Comparison of ENCODE assay signal across 15 cellular contexts in the genomic region with DNA sequence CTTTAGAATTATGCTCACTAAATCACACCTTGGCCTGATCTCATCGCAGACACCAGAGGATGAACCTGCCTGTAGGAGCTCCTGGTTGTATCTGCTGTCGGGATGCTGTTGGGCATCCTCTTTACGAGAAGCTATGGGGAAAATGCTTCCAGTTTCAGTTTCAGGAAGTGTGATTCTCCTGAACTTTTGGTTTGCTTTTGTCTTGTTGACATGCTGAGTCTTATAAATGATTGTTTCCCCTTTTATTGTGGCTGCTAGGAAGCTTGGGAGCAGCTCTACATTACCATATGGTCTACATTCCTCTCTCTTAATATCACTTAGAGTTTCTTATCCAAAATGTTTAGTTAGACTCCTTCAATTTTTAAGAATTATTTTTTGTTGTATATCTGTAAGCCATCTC.
DNase-seq lines count a peak whose midpoint lies in the region; ATAC-seq and TF ChIP-seq lines count a peak whose summit lies in the region.
"Had no signal": no experiment of that assay in that cellular context is flagged by ENCODE, and none has a peak within 500 bp of the region (broad histone marks: within the 10 kb centered on the region; RNA-seq: fewer than 3 reads in every experiment).

No MANE protein-coding gene starts in this region.

- H3K9me3 ChIP-seq in suprapubic skin (no peaks in the 10 kb centered on the region), trophoblast cell (ENCODE audit: insufficient read depth, low read depth, low read length) (no peaks in the 10 kb centered on the region)
- H3K9me3 ChIP-seq: Caco-2 had no signal

- TF ChIP-seq CTCF in suprapubic skin (IDR thresholded peaks at IDR 0.05): no peak

- no peak overlapping the region for H3K18ac ChIP-seq in trophoblast cell (ENCODE audit: low read length)

- H3K4ac ChIP-seq in trophoblast cell (ENCODE audit: low read depth, low read length): no peak overlapping the region

- TF ChIP-seq EP300 in suprapubic skin (IDR thresholded peaks at IDR 0.05): no peak

- H4K91ac ChIP-seq in trophoblast cell (ENCODE audit: low read depth, low read length): no peak overlapping the region

- H2AK5ac ChIP-seq in trophoblast cell (ENCODE audit: low read length): no peak overlapping the region

- ATAC-seq in left colon: peak; percentile 33
- ATAC-seq in HG03442 (IDR thresholded peaks at IDR 0.05; ENCODE audit: unreplicated experiment): no peak

- H3K27ac ChIP-seq in suprapubic skin (peak overlapping the region; percentile 21), trophoblast cell (ENCODE audit: low read depth, low read length) (no peak overlapping the region)

- H3K79me2 ChIP-seq in trophoblast cell (ENCODE audit: control insufficient read depth, insufficient read depth, low read length, poor library complexity): no peaks in the 10 kb centered on the region

- TF ChIP-seq POLR2A in suprapubic skin (IDR thresholded peaks at IDR 0.05): no peak

- no peak overlapping the region for H2BK5ac ChIP-seq in trophoblast cell (ENCODE audit: low read depth, low read length, poor library complexity)

- H2BK120ac ChIP-seq in trophoblast cell (ENCODE audit: insufficient read depth, low read length, poor library complexity): no peak overlapping the region

- H3K4me3 ChIP-seq in suprapubic skin (no peak overlapping the region), trophoblast cell (ENCODE audit: low read depth, low read length) (no peak overlapping the region)

- DNase-seq in GM03348 (ENCODE audit: low spot score) (peak; percentile 29), OCI-M1 (lab: John Stamatoyannopoulos, UW) (peak; percentile 31), left colon (no peak), suprapubic skin (ENCODE audit: low spot score in 2 of 2) (no peak), trophoblast cell (no peak), EL (no peak)
- DNase-seq: Caco-2, DMS53, GF-D8, NCI-H1436, NCI-H2029 treated with DMSO at 0.1 percent for 48 hours, NCI-H510A, NCI-H82, SIG-M5 had no signal

- no peak overlapping the region for H2AFZ ChIP-seq in trophoblast cell (ENCODE audit: insufficient read depth, low read length, poor library complexity)

- H3K4me2 ChIP-seq in trophoblast cell (ENCODE audit: low read length): no peak overlapping the region

- no peak overlapping the region for H4K12ac ChIP-seq in trophoblast cell (ENCODE audit: low read depth, low read length)

- no peak overlapping the region for H2BK12ac ChIP-seq in trophoblast cell (ENCODE audit: low read length)

- no peak overlapping the region for H4K8ac ChIP-seq in trophoblast cell (ENCODE audit: low read depth, low read length)

- no peaks in the 10 kb centered on the region for H3K79me1 ChIP-seq in trophoblast cell (ENCODE audit: low read length)

- H3K4me1 ChIP-seq in suprapubic skin (peaks cover 69% of the 10 kb centered on the region), trophoblast cell (ENCODE audit: control insufficient read depth in 1 of 2, insufficient read depth in 2 of 2, low read length in 2 of 2) (peaks cover 0 to 3% of the 10 kb centered on the region in 2 experiments)
- H3K4me1 ChIP-seq: Caco-2 had no signal

- H3K27me3 ChIP-seq in suprapubic skin: no peaks in the 10 kb centered on the region
- H3K27me3 ChIP-seq in trophoblast cell (ENCODE audit: insufficient read depth, low read length): no peaks in the 10 kb centered on the region

- H3K9ac ChIP-seq in trophoblast cell (ENCODE audit: low read length): no peak overlapping the region

- H3K36me3 ChIP-seq in suprapubic skin (no peaks in the 10 kb centered on the region), trophoblast cell (ENCODE audit: control insufficient read depth in 1 of 2, insufficient read depth in 2 of 2, low read length in 2 of 2) (no peaks in the 10 kb centered on the region)

- intact Hi-C loops in left colon (cut with DNase I, micrococcal nuclease): no loop called here

- H3K14ac ChIP-seq in trophoblast cell (ENCODE audit: low read length): no peak overlapping the region

- WGBS in suprapubic skin: 68% methylated on average over 3 of the region's 3 CpGs
- no CpG with 5 or more reads among the region's 3 CpGs for WGBS in trophoblast cell (ENCODE audit: extremely low coverage, insufficient coverage, insufficient read length)

- no peak overlapping the region for H3K23ac ChIP-seq in trophoblast cell (ENCODE audit: low read length)

Comparison
In these comparisons a context has a peak if more than half of its experiments do, and no peak if none do; other contexts are left out.
1. DNase-seq: peak in GM03348 (single experiment) and OCI-M1 (single experiment); none in left colon (0 of 2), suprapubic skin (0 of 2), trophoblast cell (0 of 2) and EL (single experiment).